Comparison of ENCODE assay signal across 1 cellular context in the genomic region with DNA sequence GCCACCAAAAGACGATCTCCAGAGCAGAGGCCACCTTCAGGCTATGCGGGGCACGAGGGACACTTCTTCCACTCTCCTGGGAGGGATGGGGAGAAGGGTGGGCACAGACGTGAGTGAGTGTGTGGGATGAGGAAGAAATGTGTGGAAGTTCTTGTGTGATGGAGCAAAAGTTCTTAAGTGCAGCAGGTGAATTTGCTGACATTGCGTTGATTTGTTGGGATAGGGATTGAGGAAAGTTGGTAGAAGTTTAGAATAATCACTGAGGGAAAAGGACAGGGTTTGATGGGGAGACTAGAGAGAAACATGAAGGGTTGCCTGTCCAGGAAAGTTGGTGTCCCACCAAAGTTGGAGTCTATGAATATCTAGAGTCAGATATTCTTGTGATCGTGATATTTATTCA.
A peak's percentile ranks its signal among the peaks of the same experiment; 100 is the strongest.
TF ChIP-seq lines count a peak whose summit lies in the region.

No MANE protein-coding gene starts in this region.

TF ChIP-seq in K562, 482 proteins besides CTCF, POLR2A, EP300 and RAD21:
- peak; percentile 77 for TF ChIP-seq C11orf30 (IDR thresholded peaks at IDR 0.05; ENCODE audit: low read depth)
- TF ChIP-seq ZFP30 (CRISPR knock-in tag; IDR thresholded peaks at IDR 0.05; ENCODE audit: borderline replicate concordance) = no peak
- peak; percentile 52; the same call in 1 of the 2 replicates for TF ChIP-seq MAFK (IDR thresholded peaks at IDR 0.05; ENCODE audit: low read length)
- TF ChIP-seq MAFG (tag; conservative IDR thresholded peaks at IDR 0.05) = peak; percentile 58; the same call in 1 of the 2 replicates
- TF ChIP-seq MAFF (IDR thresholded peaks at IDR 0.05; ENCODE audit: low read length) = peak; percentile 48
- TF ChIP-seq ZNF316 (IDR thresholded peaks at IDR 0.05) = peak; percentile 92
- no peak for TF ChIP-seq KDM5B (IDR thresholded peaks at IDR 0.05; ENCODE audit: insufficient replicate concordance, low read depth, low read length)
TF ChIP-seq in K562: peak in this region for 5.
